Comparison of ENCODE assay signal across 22 cellular contexts in genomic region chr18:56501896-56502295, GRCh38.
DNase-seq lines count a peak whose midpoint lies in the region; ATAC-seq and TF ChIP-seq lines count a peak whose summit lies in the region.
"Had no signal": no experiment of that assay in that cellular context is flagged by ENCODE, and none has a peak within 500 bp of the region (broad histone marks: within the 10 kb centered on the region; RNA-seq: fewer than 3 reads in every experiment).

No MANE protein-coding gene starts in this region.

- H4K20me1 ChIP-seq in GM23338 (replicated peaks; ENCODE audit: insufficient read depth) = no peaks in the 10 kb centered on the region
- no peaks in the 10 kb centered on the region for H4K20me1 ChIP-seq in MM.1S (ENCODE audit: insufficient read depth, low read length)

- H3K27me3 ChIP-seq in GM23338 (ENCODE audit: insufficient read depth) (no peaks in the 10 kb centered on the region), body of pancreas (no peaks in the 10 kb centered on the region), right cardiac atrium (ENCODE audit: control insufficient read depth, insufficient read depth) (no peaks in the 10 kb centered on the region), prostate gland (replicated peaks; ENCODE audit: insufficient read depth) (no peaks in the 10 kb centered on the region), MM.1S (replicated peaks; ENCODE audit: insufficient read depth, low read length) (no peaks in the 10 kb centered on the region)
- H3K27me3 ChIP-seq: colonic mucosa, Peyer's patch had no signal

- peaks cover 3% of the 10 kb centered on the region; the same call in 2 of the 3 replicates for H3K9me3 Mint-ChIP-seq in GM23338
- no peaks in the 10 kb centered on the region for H3K9me3 Mint-ChIP-seq in activated CD4-positive, alpha-beta memory T cell treated with anti-CD3 and anti-CD28 coated beads for 36 hours
- H3K9me3 Mint-ChIP-seq: activated naive CD4-positive, alpha-beta T cell treated with anti-CD3 and anti-CD28 coated beads for 36 hours had no signal

- no peaks in the 10 kb centered on the region; the same call in 1 of the 2 replicates for H3K9me2 ChIP-seq in GM23338 (ENCODE audit: insufficient read depth)
- H3K9me2 ChIP-seq in MM.1S (replicated peaks; ENCODE audit: insufficient read depth, low read length) = no peaks in the 10 kb centered on the region

- no peak overlapping the region for H3K4me3 Mint-ChIP-seq in GM23338
- no peak overlapping the region for H3K4me3 Mint-ChIP-seq in activated CD4-positive, alpha-beta memory T cell treated with anti-CD3 and anti-CD28 coated beads for 36 hours
- H3K4me3 Mint-ChIP-seq: activated CD8-positive, alpha-beta T cell treated with anti-CD3 and anti-CD28 coated beads, Interleukin-2, amount 10 ng/mL, durations not matched to agents 7 days and 5 days; activated naive CD4-positive, alpha-beta T cell treated with anti-CD3 and anti-CD28 coated beads for 36 hours; neural crest cell had no signal

- H3F3A ChIP-seq in GM23338 (replicated peaks; ENCODE audit: low read depth) = no peaks in the 10 kb centered on the region
- no peaks in the 10 kb centered on the region for H3F3A ChIP-seq in MM.1S (ENCODE audit: insufficient read depth, low read length)

- no peaks in the 10 kb centered on the region for H3K79me2 ChIP-seq in GM23338 (replicated peaks; ENCODE audit: insufficient read depth)
- no peaks in the 10 kb centered on the region for H3K79me2 ChIP-seq in MM.1S (ENCODE audit: low read length)

- H3K4me2 ChIP-seq in GM23338 (no peak overlapping the region), MM.1S (ENCODE audit: low read depth, low read length) (no peak overlapping the region)

- H2AFZ ChIP-seq in GM23338 (peak overlapping the region; percentile 44; the same call in 1 of the 2 replicates), MM.1S (ENCODE audit: low read length) (no peak overlapping the region)

- TF ChIP-seq POLR2A in body of pancreas (IDR thresholded peaks at IDR 0.05) (no peak), prostate gland (IDR thresholded peaks at IDR 0.05) (no peak), lower leg skin (IDR thresholded peaks at IDR 0.05) (no peak)

- POLR2A ChIA-PET in activated CD4-positive, alpha-beta memory T cell treated with anti-CD3 and anti-CD28 coated beads for 36 hours (lab: Charles Lee) = no interaction called here

- H3K27ac Mint-ChIP-seq in GM23338 = no peak overlapping the region
- no peak overlapping the region for H3K27ac Mint-ChIP-seq in activated CD4-positive, alpha-beta memory T cell treated with anti-CD3 and anti-CD28 coated beads for 36 hours
- H3K27ac Mint-ChIP-seq: activated CD8-positive, alpha-beta T cell treated with anti-CD3 and anti-CD28 coated beads, Interleukin-2, amount 10 ng/mL, durations not matched to agents 7 days and 5 days; activated naive CD4-positive, alpha-beta T cell treated with anti-CD3 and anti-CD28 coated beads for 36 hours had no signal

- H3K4me3 ChIP-seq in GM23338 (no peak overlapping the region), body of pancreas (no peak overlapping the region), right cardiac atrium (ENCODE audit: low read length) (no peak overlapping the region), prostate gland (no peak overlapping the region), MM.1S (ENCODE audit: low read length) (no peak overlapping the region), lower leg skin (ENCODE audit: low read depth, poor library complexity, severe bottlenecking) (no peak overlapping the region)
- H3K4me3 ChIP-seq: colonic mucosa, Peyer's patch had no signal

- peaks cover 3% of the 10 kb centered on the region; the same call in 2 of the 3 replicates for H3K36me3 Mint-ChIP-seq in GM23338 (ENCODE audit: low read depth)
- H3K36me3 Mint-ChIP-seq in activated CD4-positive, alpha-beta memory T cell treated with anti-CD3 and anti-CD28 coated beads for 36 hours = no peaks in the 10 kb centered on the region

- TF ChIP-seq CTCF in GM23338 (conservative IDR thresholded peaks at IDR 0.05; ENCODE audit: low read depth in 2 of 2) = no peak
- no peak for TF ChIP-seq CTCF in body of pancreas (IDR thresholded peaks at IDR 0.05)
- TF ChIP-seq CTCF in prostate gland (IDR thresholded peaks at IDR 0.05) = no peak
- TF ChIP-seq CTCF in MM.1S (IDR thresholded peaks at IDR 0.05; ENCODE audit: low read length) = no peak
- TF ChIP-seq CTCF in lower leg skin (IDR thresholded peaks at IDR 0.05) = no peak

- H3K9ac ChIP-seq in MM.1S (ENCODE audit: low read length) = no peak overlapping the region

- H3K9me3 ChIP-seq in body of pancreas = no peaks in the 10 kb centered on the region
- H3K9me3 ChIP-seq in right cardiac atrium (ENCODE audit: control insufficient read depth, low read length) = no peaks in the 10 kb centered on the region
- no peaks in the 10 kb centered on the region for H3K9me3 ChIP-seq in prostate gland
- H3K9me3 ChIP-seq in MM.1S (replicated peaks; ENCODE audit: insufficient read depth, low read length) = no peaks in the 10 kb centered on the region
- H3K9me3 ChIP-seq: colonic mucosa, Peyer's patch had no signal

- 48 to 54% methylated on average over 3 of the region's 3 CpGs for WGBS in body of pancreas, 2 donors
- WGBS in right cardiac atrium = 22% methylated on average over 3 of the region's 3 CpGs
- 12% methylated on average over 3 of the region's 3 CpGs for WGBS in prostate gland
- WGBS in lower leg skin, 2 donors = 26 to 30% methylated on average over 3 of the region's 3 CpGs

- no peak for DNase-seq in GM23338 (ENCODE audit: low spot score)
- peak in 1 of 4 donors; percentile 7 for DNase-seq in body of pancreas
- DNase-seq in right cardiac atrium = no peak
- peak; percentile 7 for DNase-seq in prostate gland (ENCODE audit: low spot score)
- DNase-seq in MM.1S = no peak
- no peak for DNase-seq in activated CD4-positive, alpha-beta memory T cell treated with anti-CD3 and anti-CD28 coated beads for 36 hours
- no peak for DNase-seq in lower leg skin (ENCODE audit: low spot score in 2 of 2)
- DNase-seq: activated CD4-positive, CD25-positive, alpha-beta regulatory T cell; activated CD8-positive, alpha-beta T cell treated with anti-CD3 and anti-CD28 coated beads, Interleukin-2, amount 10 ng/mL, durations not matched to agents 7 days and 5 days; activated naive CD4-positive, alpha-beta T cell treated with anti-CD3 and anti-CD28 coated beads for 36 hours; activated T-cell treated with anti-CD3 and anti-CD28 coated beads, Interleukin-2, amount 50 U/mL, for 1 hour; colonic mucosa; kidney; midbrain; NCI-H1105 treated with DMSO at 0.1 percent for 48 hours; NCI-H2081; NK-92 treated with Interleukin-12 subunit alpha and Interleukin-12 subunit beta, amount 100 ng/mL, for 24 hours; Peyer's patch; substantia nigra; T1000 had no signal

- H3K36me3 ChIP-seq in GM23338 (ENCODE audit: insufficient read depth) (no peaks in the 10 kb centered on the region), body of pancreas (replicated peaks in 1 of 2; ENCODE audit: insufficient read depth in 1 of 2, low read depth in 2 of 2) (no peaks in the 10 kb centered on the region), prostate gland (no peaks in the 10 kb centered on the region), MM.1S (replicated peaks; ENCODE audit: insufficient read depth, low read length) (no peaks in the 10 kb centered on the region)
- H3K36me3 ChIP-seq: colonic mucosa, Peyer's patch had no signal

- no peak for ATAC-seq in GM23338
- peak; percentile 27 for ATAC-seq in body of pancreas
- ATAC-seq in right cardiac atrium = peak; percentile 68 to 81
- no peak for ATAC-seq in GM19395 (IDR thresholded peaks at IDR 0.05; ENCODE audit: unreplicated experiment)
- ATAC-seq: activated CD8-positive, alpha-beta T cell treated with anti-CD3 and anti-CD28 coated beads, Interleukin-2, amount 10 ng/mL, durations not matched to agents 7 days and 5 days had no signal

- no peaks in the 10 kb centered on the region for H3K4me1 ChIP-seq in GM23338 (ENCODE audit: insufficient read depth)
- H3K4me1 ChIP-seq in body of pancreas = no peaks in the 10 kb centered on the region
- H3K4me1 ChIP-seq in right cardiac atrium (ENCODE audit: control insufficient read depth, insufficient read depth, low read length) = peaks cover 2% of the 10 kb centered on the region
- H3K4me1 ChIP-seq in prostate gland (replicated peaks) = no peaks in the 10 kb centered on the region
- H3K4me1 ChIP-seq in MM.1S (ENCODE audit: low read length) = no peaks in the 10 kb centered on the region
- H3K4me1 ChIP-seq: colonic mucosa, Peyer's patch had no signal

- intact Hi-C loops in body of pancreas (cut with DNase I) (no loop called here), right cardiac atrium (cut with DNase I) (no loop called here), prostate gland (cut with DNase I) (no loop called here), lower leg skin (cut with DNase I; ENCODE audit: low total_unique reads) (no loop called here)
- intact Hi-C loops in activated CD4-positive, alpha-beta memory T cell treated with anti-CD3 and anti-CD28 coated beads for 36 hours (cut with micrococcal nuclease) = no loop called here

- CTCF ChIA-PET in activated CD4-positive, alpha-beta memory T cell treated with anti-CD3 and anti-CD28 coated beads for 36 hours (lab: Charles Lee) = no interaction called here

- no peak overlapping the region for H3K27ac ChIP-seq in GM23338 (ENCODE audit: low read depth)
- no peak overlapping the region for H3K27ac ChIP-seq in body of pancreas
- H3K27ac ChIP-seq in right cardiac atrium (ENCODE audit: low read length) = no peak overlapping the region
- no peak overlapping the region for H3K27ac ChIP-seq in prostate gland
- no peak overlapping the region for H3K27ac ChIP-seq in MM.1S (ENCODE audit: low read length)
- H3K27ac ChIP-seq: colonic mucosa, Peyer's patch had no signal

- no peaks in the 10 kb centered on the region for H3K4me1 Mint-ChIP-seq in GM23338
- no peaks in the 10 kb centered on the region for H3K4me1 Mint-ChIP-seq in activated CD4-positive, alpha-beta memory T cell treated with anti-CD3 and anti-CD28 coated beads for 36 hours (ENCODE audit: low read depth)

- H3K27me3 Mint-ChIP-seq in GM23338 (ENCODE audit: insufficient read depth, low read depth, poor library complexity) = no peaks in the 10 kb centered on the region
- peaks cover 3% of the 10 kb centered on the region for H3K27me3 Mint-ChIP-seq in activated CD4-positive, alpha-beta memory T cell treated with anti-CD3 and anti-CD28 coated beads for 36 hours

TF ChIP-seq in GM23338, 12 proteins besides CTCF, POLR2A, EP300 and RAD21 (continues in another document):
- TF ChIP-seq ZNF331 (CRISPR knock-in tag; IDR thresholded peaks at IDR 0.05; ENCODE audit: low read depth) = no peak

Comparison
In these comparisons a context has a peak if more than half of its experiments do, and no peak if none do; other contexts are left out.
1. ATAC-seq: peak in body of pancreas (single experiment) and right cardiac atrium (2 of 2); none in GM23338 (single experiment) and GM19395 (single experiment).